In genomic region chr6:75296811-75297779, GRCh38 we compare ENCODE assay signal across 8 cellular contexts. TPM values are rescaled to one million over a fixed set of nuclear protein-coding genes. Genes with fewer than 3 reads are reported as not detected.
A peak's percentile ranks its signal among the peaks of the same experiment; 100 is the strongest.
DNase-seq lines count a peak whose midpoint lies in the region; ATAC-seq, FAIRE-seq and TF ChIP-seq lines count a peak whose summit lies in the region.

No MANE protein-coding gene starts in this region.

- 4 to 6% methylated on average over 3 of the region's 3 CpGs for WGBS in body of pancreas, 2 donors

- peak; percentile 81 for TF ChIP-seq CTCF in AG10803 (conservative IDR thresholded peaks at IDR 0.05; ENCODE audit: low read length)
- peak in 6 of 7 experiments; percentile 63 to 78 (median 74) for TF ChIP-seq CTCF in body of pancreas (IDR thresholded peaks at IDR 0.05)
- TF ChIP-seq CTCF in kidney epithelial cell (IDR thresholded peaks at IDR 0.05; ENCODE audit: insufficient read depth, low read length, poor library complexity, severe bottlenecking): peak; percentile 58
- peak; percentile 91 for TF ChIP-seq CTCF in type B pancreatic cell (conservative IDR thresholded peaks at IDR 0.05)

- peak; percentile 79 for ATAC-seq in HG03196 (IDR thresholded peaks at IDR 0.05; ENCODE audit: unreplicated experiment)
- ATAC-seq in body of pancreas: peak; percentile 69

- no peaks in the 10 kb centered on the region for H3K9me3 Mint-ChIP-seq in type B pancreatic cell

- peak; percentile 63 for FAIRE-seq in GM18507 (lab: Jason Lieb, UNC)

- no peak overlapping the region for H3K4me3 Mint-ChIP-seq in type B pancreatic cell

- peaks cover 7% of the 10 kb centered on the region for H3K4me1 ChIP-seq in body of pancreas

- no peaks in the 10 kb centered on the region for H3K27me3 Mint-ChIP-seq in type B pancreatic cell

- intact Hi-C loops in body of pancreas (cut with DNase I): no loop called here

- H3K4me3 ChIP-seq in AG10803 (ENCODE audit: low read length) (no peak overlapping the region), body of pancreas (no peak overlapping the region), kidney epithelial cell (ENCODE audit: low read depth, low read length) (no peak overlapping the region)

- H3K36me3 ChIP-seq in body of pancreas (replicated peaks in 1 of 2; ENCODE audit: insufficient read depth in 1 of 2, low read depth in 2 of 2): no peaks in the 10 kb centered on the region
- no peaks in the 10 kb centered on the region for H3K36me3 ChIP-seq in kidney epithelial cell (ENCODE audit: control insufficient read depth, insufficient read depth, low read length)

- TF ChIP-seq POLR2A in body of pancreas (IDR thresholded peaks at IDR 0.05): no peak

- no peak overlapping the region for H3K27ac ChIP-seq in body of pancreas

- DNase-seq in AG10803 (ENCODE audit: low read depth) (peak; percentile 64), GM18507 (ENCODE audit: extremely low spot score, insufficient read length, low read depth) (peak; percentile 9), NCI-H446 (lab: John Stamatoyannopoulos, UW) (peak; percentile 37 to 59), body of pancreas (no peak), kidney epithelial cell (ENCODE audit: low read depth) (no peak), type B pancreatic cell (ENCODE audit: extremely low spot score, unreplicated experiment) (no peak), occipital lobe (lab: John Stamatoyannopoulos, UW) (no peak)

- no peak overlapping the region for H3K27ac Mint-ChIP-seq in type B pancreatic cell

- H3K36me3 Mint-ChIP-seq in type B pancreatic cell: no peaks in the 10 kb centered on the region

- peaks cover 0 to 8% (median 0%) of the 10 kb centered on the region in 3 donors for H3K9me3 ChIP-seq in body of pancreas

- H3K27me3 ChIP-seq in body of pancreas: no peaks in the 10 kb centered on the region
- H3K27me3 ChIP-seq in kidney epithelial cell (ENCODE audit: control insufficient read depth, insufficient read depth, low read length): no peaks in the 10 kb centered on the region

- H3K4me1 Mint-ChIP-seq in type B pancreatic cell (ENCODE audit: unreplicated experiment): peaks cover 12% of the 10 kb centered on the region

RNA-seq across cellular contexts. Expression of gene TMEM30A, which starts 12.5 kb away (rescaled TPM):
- total RNA-seq in body of pancreas (10 to 100 TPM; 20.8 to 60.7 TPM), kidney epithelial cell (88.9 TPM in 2 replicates), type B pancreatic cell (ENCODE audit: low replicate concordance) (78.7 and 146 TPM in 2 replicates), occipital lobe (166 TPM)

RNA-seq across cellular contexts. Expression of gene COX7A2, which starts 53.5 kb away (rescaled TPM):
- total RNA-seq in body of pancreas (100 to 1,000 TPM in 1 of 2 donors, 10 to 100 TPM in 1; 50.1 to 139 TPM), kidney epithelial cell (171 and 181 TPM in 2 replicates), type B pancreatic cell (ENCODE audit: low replicate concordance) (370 and 456 TPM in 2 replicates), occipital lobe (129 TPM)

Comparison
In these comparisons a context has a peak if more than half of its experiments do, and no peak if none do; other contexts are left out.
1. DNase-seq: peak in AG10803 (single experiment), GM18507 (single experiment) and NCI-H446 (2 of 2); none in body of pancreas (0 of 4), kidney epithelial cell (single experiment), type B pancreatic cell (single experiment) and occipital lobe (single experiment).
2. Peak in every context shown above with its lines, with median percentiles within 50 percentile points of each other: CTCF ChIP-seq.